In genomic region chr2:174682578-174683391, GRCh38 we compare ENCODE assay signal across 7 cellular contexts.
DNase-seq lines count a peak whose midpoint lies in the region; ATAC-seq and TF ChIP-seq lines count a peak whose summit lies in the region.

No MANE protein-coding gene starts in this region.

- H3K4me3 ChIP-seq in esophagus muscularis mucosa (peak overlapping the region; percentile 75 to 98 (median 88)), muscle layer of colon (ENCODE audit: low read depth in 1 of 2, low read length in 2 of 2) (peak overlapping the region; percentile 79 to 92)

- DNase-seq in GM13977 (ENCODE audit: low spot score) = peak; percentile 80
- DNase-seq in NCI-H510A (lab: John Stamatoyannopoulos, UW) = peak; percentile 72
- peak; percentile 54 for DNase-seq in activated T-cell treated with anti-CD3 and anti-CD28 coated beads, Interleukin-2, amount 50 U/mL, for 4 hours
- DNase-seq in esophagus muscularis mucosa (ENCODE audit: extremely low spot score) = no peak
- DNase-seq in stimulated activated effector memory CD8-positive, alpha-beta T cell treated with anti-CD3 and anti-CD28 coated beads, Interleukin-12 subunit alpha, Interleukin-12 subunit beta, amount 100 ng/mL, for 72 hours (ENCODE audit: low spot score in 2 of 2) = peak; percentile 58 to 82

- H3K4me3 Mint-ChIP-seq in activated T-cell treated with anti-CD3 and anti-CD28 coated beads, Interleukin-2, amount 50 U/mL, for 4 hours = peak overlapping the region; percentile 90
- peak overlapping the region; percentile 81 for H3K4me3 Mint-ChIP-seq in stimulated activated effector memory CD8-positive, alpha-beta T cell treated with anti-CD3 and anti-CD28 coated beads, Interleukin-12 subunit alpha, Interleukin-12 subunit beta, amount 100 ng/mL, for 72 hours

- TF ChIP-seq POLR2A in esophagus muscularis mucosa (IDR thresholded peaks at IDR 0.05; ENCODE audit: low read depth) = no peak

- TF ChIP-seq CTCF in GM13977 (IDR thresholded peaks at IDR 0.05; ENCODE audit: extremely low read depth, insufficient read depth, missing control alignments) (no peak), esophagus muscularis mucosa (IDR thresholded peaks at IDR 0.05) (no peak)

- no peak for TF ChIP-seq EP300 in esophagus muscularis mucosa (IDR thresholded peaks at IDR 0.05)

- peak overlapping the region; percentile 93 for H3K27ac Mint-ChIP-seq in stimulated activated effector memory CD8-positive, alpha-beta T cell treated with anti-CD3 and anti-CD28 coated beads, Interleukin-12 subunit alpha, Interleukin-12 subunit beta, amount 100 ng/mL, for 72 hours

- peak overlapping the region; percentile 84 to 89 (median 86) for H3K27ac ChIP-seq in esophagus muscularis mucosa (replicated peaks in 1 of 4)
- peak overlapping the region; percentile 77 for H3K27ac ChIP-seq in muscle layer of colon (ENCODE audit: low read depth, low read length)

- 2% methylated on average over 9 of the region's 97 CpGs for WGBS in esophagus muscularis mucosa

- peak overlapping the region; percentile 83 for H3K9ac ChIP-seq in muscle layer of colon (ENCODE audit: low read length)

- no peaks in the 10 kb centered on the region for H3K9me3 Mint-ChIP-seq in activated T-cell treated with anti-CD3 and anti-CD28 coated beads, Interleukin-2, amount 50 U/mL, for 4 hours
- no peaks in the 10 kb centered on the region for H3K9me3 Mint-ChIP-seq in stimulated activated effector memory CD8-positive, alpha-beta T cell treated with anti-CD3 and anti-CD28 coated beads, Interleukin-12 subunit alpha, Interleukin-12 subunit beta, amount 100 ng/mL, for 72 hours

- H3K36me3 ChIP-seq in esophagus muscularis mucosa (no peaks in the 10 kb centered on the region), muscle layer of colon (ENCODE audit: insufficient read depth, low read length) (no peaks in the 10 kb centered on the region)

- no peaks in the 10 kb centered on the region for H3K9me3 ChIP-seq in esophagus muscularis mucosa
- no peaks in the 10 kb centered on the region for H3K9me3 ChIP-seq in muscle layer of colon (ENCODE audit: low read length)

- intact Hi-C loops in esophagus muscularis mucosa (cut with DNase I) = loop anchor here (5.0 kb wide), 2 partner anchors 75 to 205 kb away; no protein-coding TSS in a partner anchor

- no peaks in the 10 kb centered on the region for H3K36me3 Mint-ChIP-seq in activated T-cell treated with anti-CD3 and anti-CD28 coated beads, Interleukin-2, amount 50 U/mL, for 4 hours (ENCODE audit: insufficient read depth)
- peaks cover 6% of the 10 kb centered on the region for H3K36me3 Mint-ChIP-seq in stimulated activated effector memory CD8-positive, alpha-beta T cell treated with anti-CD3 and anti-CD28 coated beads, Interleukin-12 subunit alpha, Interleukin-12 subunit beta, amount 100 ng/mL, for 72 hours

- H3K27me3 Mint-ChIP-seq in activated T-cell treated with anti-CD3 and anti-CD28 coated beads, Interleukin-2, amount 50 U/mL, for 4 hours (ENCODE audit: low read depth) = no peaks in the 10 kb centered on the region

- no peaks in the 10 kb centered on the region for H3K27me3 ChIP-seq in esophagus muscularis mucosa
- H3K27me3 ChIP-seq in muscle layer of colon (ENCODE audit: control insufficient read depth in 1 of 2, insufficient read depth in 2 of 2, low read length in 2 of 2) = no peaks in the 10 kb centered on the region

- in situ Hi-C loops in GM13977 (cut with MboI; ENCODE audit: low pct_unique_long_range_greater_than_20kb, low sequenced_read_pairs, unreplicated experiment) = loop anchor here (25.0 kb wide), 1 partner anchor 95 kb away; the partner anchor contains the start of gene WIPF1

- peaks cover 28 to 50% (median 42%) of the 10 kb centered on the region in 4 donors for H3K4me1 ChIP-seq in esophagus muscularis mucosa
- peaks cover 29% of the 10 kb centered on the region for H3K4me1 ChIP-seq in muscle layer of colon (ENCODE audit: insufficient read depth, low read length)

- peak; percentile 56 for ATAC-seq in HG02610 (IDR thresholded peaks at IDR 0.05; ENCODE audit: unreplicated experiment)
- ATAC-seq in activated T-cell treated with anti-CD3 and anti-CD28 coated beads, Interleukin-2, amount 50 U/mL, for 4 hours = peak; percentile 73 to 79
- peak; percentile 84 for ATAC-seq in stimulated activated effector memory CD8-positive, alpha-beta T cell treated with anti-CD3 and anti-CD28 coated beads, Interleukin-12 subunit alpha, Interleukin-12 subunit beta, amount 100 ng/mL, for 72 hours

- peaks cover 56% of the 10 kb centered on the region for H3K4me1 Mint-ChIP-seq in activated T-cell treated with anti-CD3 and anti-CD28 coated beads, Interleukin-2, amount 50 U/mL, for 4 hours (ENCODE audit: low read depth)
- H3K4me1 Mint-ChIP-seq in stimulated activated effector memory CD8-positive, alpha-beta T cell treated with anti-CD3 and anti-CD28 coated beads, Interleukin-12 subunit alpha, Interleukin-12 subunit beta, amount 100 ng/mL, for 72 hours = peaks cover 68% of the 10 kb centered on the region
